14 cellular contexts compared by ENCODE assay signal in genomic region chr4:23788460-23788859, GRCh38.
DNase-seq lines count a peak whose midpoint lies in the region; ATAC-seq and TF ChIP-seq lines count a peak whose summit lies in the region.
"Had no signal": no experiment of that assay in that cellular context is flagged by ENCODE, and none has a peak within 500 bp of the region (broad histone marks: within the 10 kb centered on the region; RNA-seq: fewer than 3 reads in every experiment).

No MANE protein-coding gene starts in this region.

- CTCF ChIA-PET in CD8-positive, alpha-beta memory T cell (lab: Charles Lee), result no interaction called here

- no peak for TF ChIP-seq POLR2A in NB4 (IDR thresholded peaks at IDR 0.05; ENCODE audit: extremely low read depth, insufficient read length)

- H3K27me3 Mint-ChIP-seq in CD8-positive, alpha-beta memory T cell, result no peaks in the 10 kb centered on the region
- H3K27me3 Mint-ChIP-seq: activated CD4-positive, alpha-beta T cell treated with anti-CD3 and anti-CD28 coated beads for 36 hours; memory B cell; T-helper 17 cell had no signal

- no peak for TF ChIP-seq CTCF in NB4 (IDR thresholded peaks at IDR 0.05; ENCODE audit: low read depth, low read length)

- peak overlapping the region; percentile 91 for H3K27ac ChIP-seq in ACC112 (ENCODE audit: low read depth, low read length)
- H3K27ac ChIP-seq in duodenal mucosa (ENCODE audit: low read depth, low read length), result peak overlapping the region; percentile 10
- no peak overlapping the region for H3K27ac ChIP-seq in CD8-positive, alpha-beta memory T cell (ENCODE audit: low read depth, low read length)
- no peak overlapping the region for H3K27ac ChIP-seq in SJCRH30

- no peak overlapping the region for H2AFZ ChIP-seq in ACC112 (ENCODE audit: low read length, unreplicated experiment)

- H3K4me3 ChIP-seq in ACC112 (ENCODE audit: low read depth, low read length), result no peak overlapping the region
- H3K4me3 ChIP-seq in NB4 (ENCODE audit: low read depth, low read length), result no peak overlapping the region
- H3K4me3 ChIP-seq in duodenal mucosa (ENCODE audit: low read depth in 1 of 2, low read length in 2 of 2), result peak overlapping the region in 1 of 2 donors; percentile 39
- no peak overlapping the region for H3K4me3 ChIP-seq in CD8-positive, alpha-beta memory T cell (ENCODE audit: low read length)
- no peak overlapping the region for H3K4me3 ChIP-seq in SJCRH30

- no peak overlapping the region for H3K27ac Mint-ChIP-seq in CD8-positive, alpha-beta memory T cell
- H3K27ac Mint-ChIP-seq: activated CD4-positive, alpha-beta T cell treated with anti-CD3 and anti-CD28 coated beads for 36 hours; memory B cell; T-helper 17 cell had no signal

- no peaks in the 10 kb centered on the region for H3K9me3 ChIP-seq in duodenal mucosa (ENCODE audit: control insufficient read depth in 1 of 2, low read length in 2 of 2)
- no peaks in the 10 kb centered on the region for H3K9me3 ChIP-seq in CD8-positive, alpha-beta memory T cell (ENCODE audit: low read length)
- H3K9me3 ChIP-seq in SJCRH30 (replicated peaks), result no peaks in the 10 kb centered on the region; the same call in 1 of the 2 replicates

- H3K9ac ChIP-seq in duodenal mucosa (ENCODE audit: low read depth in 1 of 2, low read length in 2 of 2), result peak overlapping the region in 1 of 2 donors; percentile 13

- H3K4me1 Mint-ChIP-seq in CD8-positive, alpha-beta memory T cell, result no peaks in the 10 kb centered on the region
- H3K4me1 Mint-ChIP-seq: activated CD4-positive, alpha-beta T cell treated with anti-CD3 and anti-CD28 coated beads for 36 hours; memory B cell; T-helper 17 cell had no signal

- H3K36me3 ChIP-seq in ACC112 (ENCODE audit: insufficient read depth, low read length) (no peaks in the 10 kb centered on the region), duodenal mucosa (ENCODE audit: control insufficient read depth in 1 of 2, insufficient read depth in 2 of 2, low read length in 2 of 2) (no peaks in the 10 kb centered on the region), SJCRH30 (no peaks in the 10 kb centered on the region)
- H3K36me3 ChIP-seq in CD8-positive, alpha-beta memory T cell (ENCODE audit: insufficient read depth, low read length), result no peaks in the 10 kb centered on the region

- ATAC-seq in stimulated activated naive CD8-positive, alpha-beta T cell treated with anti-CD3 and anti-CD28 coated beads, Interleukin-15, Interleukin-2, amounts not matched to agents 100 U/mL and 50 U/mL, for 24 hours, result no peak
- no peak for ATAC-seq in HG03439 (IDR thresholded peaks at IDR 0.05; ENCODE audit: unreplicated experiment)
- ATAC-seq: activated CD4-positive, alpha-beta T cell treated with anti-CD3 and anti-CD28 coated beads for 36 hours; Panc1; T-helper 17 cell had no signal

- H3K79me2 ChIP-seq in ACC112 (ENCODE audit: control insufficient read depth, insufficient read depth, low read length, unreplicated experiment), result no peaks in the 10 kb centered on the region

- POLR2A ChIA-PET in CD8-positive, alpha-beta memory T cell (lab: Charles Lee), result no interaction called here

- peaks cover 8 to 14% (median 11%) of the 10 kb centered on the region in 5 donors for H3K9me3 Mint-ChIP-seq in CD8-positive, alpha-beta memory T cell

- DNase-seq in NB4 (ENCODE audit: low read depth), result peak; percentile 3
- DNase-seq in kidney tubule cell (ENCODE audit: low spot score), result peak; percentile 93
- no peak for DNase-seq in stimulated activated naive CD8-positive, alpha-beta T cell treated with anti-CD3 and anti-CD28 coated beads, Interleukin-15, Interleukin-2, amounts not matched to agents 100 U/mL and 50 U/mL, for 24 hours
- DNase-seq in CD8-positive, alpha-beta memory T cell, result no peak
- no peak for DNase-seq in SJCRH30
- DNase-seq: activated CD4-positive, alpha-beta T cell treated with anti-CD3 and anti-CD28 coated beads for 36 hours; NCI-H1092; substantia nigra; T-helper 17 cell had no signal

- H3K36me3 Mint-ChIP-seq in CD8-positive, alpha-beta memory T cell, result no peaks in the 10 kb centered on the region
- H3K36me3 Mint-ChIP-seq: memory B cell had no signal

- no peaks in the 10 kb centered on the region for H3K27me3 ChIP-seq in ACC112 (ENCODE audit: insufficient read depth, low read length)
- no peaks in the 10 kb centered on the region for H3K27me3 ChIP-seq in duodenal mucosa (ENCODE audit: control insufficient read depth in 1 of 2, insufficient read depth in 2 of 2, low read length in 2 of 2)
- no peaks in the 10 kb centered on the region for H3K27me3 ChIP-seq in CD8-positive, alpha-beta memory T cell (ENCODE audit: insufficient read depth, low read length, poor library complexity, severe bottlenecking)
- no peaks in the 10 kb centered on the region for H3K27me3 ChIP-seq in SJCRH30

- H3K4me3 Mint-ChIP-seq in CD8-positive, alpha-beta memory T cell, result no peak overlapping the region
- H3K4me3 Mint-ChIP-seq: activated CD4-positive, alpha-beta T cell treated with anti-CD3 and anti-CD28 coated beads for 36 hours; memory B cell; T-helper 17 cell had no signal

- H3K4me1 ChIP-seq in ACC112 (ENCODE audit: control insufficient read depth, insufficient read depth, low read length, unreplicated experiment) (peaks cover 27% of the 10 kb centered on the region), duodenal mucosa (ENCODE audit: control insufficient read depth in 1 of 2, insufficient read depth in 2 of 2, low read length in 2 of 2) (peaks cover 9 to 27% of the 10 kb centered on the region in 2 donors), SJCRH30 (no peaks in the 10 kb centered on the region)
- no peaks in the 10 kb centered on the region for H3K4me1 ChIP-seq in CD8-positive, alpha-beta memory T cell (ENCODE audit: insufficient read depth, low read length)

Comparison
In these comparisons a context has a peak if more than half of its experiments do, and no peak if none do; other contexts are left out.
1. H3K27ac ChIP-seq: peak in ACC112 (single experiment) and duodenal mucosa (single experiment); none in CD8-positive, alpha-beta memory T cell (single experiment) and SJCRH30 (single experiment).
2. DNase-seq: peak in NB4 (single experiment) and kidney tubule cell (single experiment); none in stimulated activated naive CD8-positive, alpha-beta T cell treated with anti-CD3 and anti-CD28 coated beads, Interleukin-15, Interleukin-2, amounts not matched to agents 100 U/mL and 50 U/mL, for 24 hours (single experiment), CD8-positive, alpha-beta memory T cell (0 of 5) and SJCRH30 (0 of 2).